11 cellular contexts compared by ENCODE assay signal in genomic region chr19:56091751-56092546, GRCh38. TPM values are rescaled to one million over a fixed set of nuclear protein-coding genes. Genes with fewer than 3 reads are reported as not detected.
DNase-seq lines count a peak whose midpoint lies in the region; ATAC-seq and TF ChIP-seq lines count a peak whose summit lies in the region.
"Had no signal": no experiment of that assay in that cellular context is flagged by ENCODE, and none has a peak within 500 bp of the region (broad histone marks: within the 10 kb centered on the region; RNA-seq: fewer than 3 reads in every experiment).

No MANE protein-coding gene starts in this region.

- H3K4me3 Mint-ChIP-seq in osteocyte (ENCODE audit: unreplicated experiment), result no peak overlapping the region
- H3K4me3 Mint-ChIP-seq: naive thymus-derived CD8-positive, alpha-beta T cell had no signal

- peak; percentile 36 to 41 for DNase-seq in NCI-H187 (lab: John Stamatoyannopoulos, UW)
- DNase-seq in NCI-H187 treated with DMSO at 0.1 percent for 48 hours (lab: John Stamatoyannopoulos, UW), result no peak
- peak; percentile 95 for DNase-seq in NCI-H2227 (lab: John Stamatoyannopoulos, UW; ENCODE audit: unreplicated experiment)
- peak; percentile 62 to 66 for DNase-seq in breast epithelium (ENCODE audit: low spot score in 2 of 2)
- no peak for DNase-seq in osteocyte (ENCODE audit: extremely low spot score, unreplicated experiment)
- no peak for DNase-seq in NK-92 treated with Interleukin-12 subunit alpha and Interleukin-12 subunit beta, amount 100 ng/mL, for 24 hours (lab: John Stamatoyannopoulos, UW)
- DNase-seq: activated CD8-positive, alpha-beta memory T cell treated with anti-CD3 and anti-CD28 coated beads for 24 hours; naive thymus-derived CD8-positive, alpha-beta T cell; spleen had no signal

- peaks cover 0 to 4% of the 10 kb centered on the region in 2 donors for H3K4me1 ChIP-seq in breast epithelium

- no peak for TF ChIP-seq POLR2A in breast epithelium (IDR thresholded peaks at IDR 0.05)

- peaks cover 21% of the 10 kb centered on the region for H3K4me1 Mint-ChIP-seq in osteocyte (ENCODE audit: unreplicated experiment)

- no peak for TF ChIP-seq CTCF in breast epithelium (IDR thresholded peaks at IDR 0.05)
- no peak for TF ChIP-seq CTCF in osteocyte (IDR thresholded peaks at IDR 0.05)

- no peaks in the 10 kb centered on the region for H3K36me3 ChIP-seq in breast epithelium

- peaks cover 21% of the 10 kb centered on the region for H3K36me3 Mint-ChIP-seq in osteocyte (ENCODE audit: unreplicated experiment)

- H3K27ac ChIP-seq in breast epithelium, result peak overlapping the region; percentile 89 to 90

- no peaks in the 10 kb centered on the region for H3K9me3 ChIP-seq in breast epithelium
- H3K9me3 ChIP-seq: spleen had no signal

- H3K27me3 ChIP-seq in breast epithelium, result no peaks in the 10 kb centered on the region
- H3K27me3 ChIP-seq: spleen had no signal

- intact Hi-C loops in breast epithelium (cut with DNase I; ENCODE audit: low total_unique reads), result no loop called here

- peak overlapping the region in 2 of 3 donors; percentile 44 to 63 for H3K4me3 ChIP-seq in breast epithelium

- no peaks in the 10 kb centered on the region for H3K27me3 Mint-ChIP-seq in osteocyte (ENCODE audit: unreplicated experiment)
- H3K27me3 Mint-ChIP-seq: naive thymus-derived CD8-positive, alpha-beta T cell had no signal

- H3K27ac Mint-ChIP-seq in osteocyte (ENCODE audit: unreplicated experiment), result peak overlapping the region; percentile 81

- H3K9me3 Mint-ChIP-seq in osteocyte (ENCODE audit: unreplicated experiment), result peaks cover 10% of the 10 kb centered on the region
- H3K9me3 Mint-ChIP-seq: naive thymus-derived CD8-positive, alpha-beta T cell had no signal

- no peak for ATAC-seq in GM18907 (IDR thresholded peaks at IDR 0.05; ENCODE audit: unreplicated experiment)
- ATAC-seq in GM21528 (IDR thresholded peaks at IDR 0.05; ENCODE audit: low FRiP score, unreplicated experiment), result no peak
- ATAC-seq: naive thymus-derived CD8-positive, alpha-beta T cell had no signal

RNA-seq across cellular contexts. Expression of gene ZNF787, which starts 29.1 kb away (rescaled TPM):
- 10 to 100 TPM; 10.2 to 11.1 (median 10.4) TPM for total RNA-seq in breast epithelium
- total RNA-seq in osteocyte, result 27.8 and 31.4 TPM in 2 replicates

RNA-seq across cellular contexts. Expression of gene ZNF444, which starts 49.1 kb away (rescaled TPM):
- total RNA-seq in breast epithelium, result 10 to 100 TPM; 13.9 to 38.5 (median 33.1) TPM
- total RNA-seq in osteocyte, result 41.6 and 47.9 TPM in 2 replicates

Comparison
In these comparisons a context has a peak if more than half of its experiments do, and no peak if none do; other contexts are left out.
1. DNase-seq: peak in NCI-H187 (2 of 2), NCI-H2227 (single experiment) and breast epithelium (2 of 2); none in NCI-H187 treated with DMSO at 0.1 percent for 48 hours (single experiment), osteocyte (single experiment) and NK-92 treated with Interleukin-12 subunit alpha and Interleukin-12 subunit beta, amount 100 ng/mL, for 24 hours (single experiment).